6 cellular contexts compared by ENCODE assay signal in genomic region chr2:102798181-102798580, GRCh38.
"Had no signal": no experiment of that assay in that cellular context is flagged by ENCODE, and none has a peak within 500 bp of the region (broad histone marks: within the 10 kb centered on the region; RNA-seq: fewer than 3 reads in every experiment).

No MANE protein-coding gene starts in this region.

- ATAC-seq: GM23338, K562 had no signal

- H3K4me2 ChIP-seq: GM23338 had no signal

- DNase-seq: H9, HCEC 1CT, IMR-90 had no signal

- H3K4me3 Mint-ChIP-seq: GM23338, H9 had no signal

- H3K27ac Mint-ChIP-seq: GM23338, H9 had no signal

- H3K27ac ChIP-seq: HL-60 had no signal

- H2AFZ ChIP-seq: GM23338 had no signal

- H3K4me1 Mint-ChIP-seq: H9 had no signal

- H3K4me3 ChIP-seq: GM23338, K562 had no signal
